Comparison of ENCODE assay signal across 17 cellular contexts in the genomic region with DNA sequence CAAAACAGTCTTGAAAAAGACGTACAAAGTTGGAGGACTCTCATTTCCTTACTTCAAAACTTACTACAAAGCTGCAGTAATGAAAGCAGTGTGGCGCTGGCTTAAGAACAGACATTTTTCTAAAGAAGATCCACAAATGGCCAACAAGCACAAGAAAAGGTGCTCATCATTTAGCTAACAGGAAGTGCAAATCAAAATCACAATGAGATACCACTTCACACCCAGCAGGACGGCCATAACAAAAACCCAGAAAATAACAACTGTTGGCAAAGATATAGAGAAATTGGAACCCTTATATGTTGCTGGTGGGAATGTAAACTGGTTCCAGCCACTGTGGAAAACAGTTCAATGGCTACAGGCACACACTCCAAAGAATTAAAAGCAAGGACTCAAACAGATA.
"Had no signal": no experiment of that assay in that cellular context is flagged by ENCODE, and none has a peak within 500 bp of the region (broad histone marks: within the 10 kb centered on the region; RNA-seq: fewer than 3 reads in every experiment).

No MANE protein-coding gene starts in this region.

- H3K27ac Mint-ChIP-seq: activated B cell treated with CpG ODN at 0.5 μM for 24 hours; activated CD4-positive, alpha-beta T cell treated with anti-CD3 and anti-CD28 coated beads, Interleukin-2, amount 10 ng/mL, durations not matched to agents 24 days and 14 days; activated naive CD8-positive, alpha-beta T cell treated with anti-CD3 and anti-CD28 coated beads, Interleukin-2, amount 10 ng/mL, durations not matched to agents 7 days and 5 days; activated T-cell treated with anti-CD3 and anti-CD28 coated beads, Interleukin-2, amount 50 U/mL, for 72 hours; stimulated activated memory B cell treated with anti-CD40 and anti-IgM and Interleukin-4, amounts not matched to agents 10 μg/mL and 1 μg/mL and 100 μg/mL, for 72 hours had no signal

- H3K27me3 ChIP-seq: tibial artery, vagina had no signal

- H3K27me3 Mint-ChIP-seq: effector memory CD8-positive, alpha-beta T cell had no signal

- H3K27ac ChIP-seq: epithelial cell of prostate, heart left ventricle, tibial artery, vagina had no signal

- H3K4me3 Mint-ChIP-seq: activated B cell treated with CpG ODN at 0.5 μM for 24 hours; activated CD4-positive, alpha-beta T cell treated with anti-CD3 and anti-CD28 coated beads, Interleukin-2, amount 10 ng/mL, durations not matched to agents 24 days and 14 days; activated naive CD8-positive, alpha-beta T cell treated with anti-CD3 and anti-CD28 coated beads, Interleukin-2, amount 10 ng/mL, durations not matched to agents 7 days and 5 days; stimulated activated memory B cell treated with anti-CD40 and anti-IgM and Interleukin-4, amounts not matched to agents 10 μg/mL and 1 μg/mL and 100 μg/mL, for 72 hours; T-helper 1 cell treated with Interleukin-12 subunit alpha and Interleukin-12 subunit beta and Interleukin-4 antibody, amounts not matched to agents 30 μg/mL and 1 μg/mL, for 36 hours had no signal

- DNase-seq: activated B cell treated with CpG ODN at 0.5 μM for 24 hours; activated CD4-positive, alpha-beta T cell treated with anti-CD3 and anti-CD28 coated beads, Interleukin-2, amount 10 ng/mL, durations not matched to agents 24 days and 14 days; activated CD8-positive, alpha-beta memory T cell treated with anti-CD3 and anti-CD28 coated beads, Interleukin-2, amount 50 U/mL, for 48 hours; activated naive CD4-positive, alpha-beta T cell; activated naive CD8-positive, alpha-beta T cell treated with anti-CD3 and anti-CD28 coated beads, Interleukin-2, amount 10 ng/mL, durations not matched to agents 7 days and 5 days; activated T-cell treated with anti-CD3 and anti-CD28 coated beads, Interleukin-2, amount 50 U/mL, for 72 hours; dermis blood vessel endothelial cell; effector memory CD8-positive, alpha-beta T cell; heart left ventricle; islet precursor cell; nucleus accumbens; stimulated activated CD4-positive, alpha-beta T cell treated with anti-CD3 and anti-CD28 coated beads, Interleukin-2, amount 100 ng/mL, for 48 hours; tibial artery had no signal

- H3K4me3 ChIP-seq: heart left ventricle, tibial artery, vagina had no signal

- H3K36me3 Mint-ChIP-seq: activated naive CD8-positive, alpha-beta T cell treated with anti-CD3 and anti-CD28 coated beads, Interleukin-2, amount 10 ng/mL, durations not matched to agents 7 days and 5 days; stimulated activated memory B cell treated with anti-CD40 and anti-IgM and Interleukin-4, amounts not matched to agents 10 μg/mL and 1 μg/mL and 100 μg/mL, for 72 hours had no signal

- H3K9me3 Mint-ChIP-seq: activated B cell treated with CpG ODN at 0.5 μM for 24 hours; activated CD4-positive, alpha-beta T cell treated with anti-CD3 and anti-CD28 coated beads, Interleukin-2, amount 10 ng/mL, durations not matched to agents 24 days and 14 days; activated naive CD8-positive, alpha-beta T cell treated with anti-CD3 and anti-CD28 coated beads, Interleukin-2, amount 10 ng/mL, durations not matched to agents 7 days and 5 days; activated T-cell treated with anti-CD3 and anti-CD28 coated beads, Interleukin-2, amount 50 U/mL, for 72 hours; effector memory CD8-positive, alpha-beta T cell; stimulated activated memory B cell treated with anti-CD40 and anti-IgM and Interleukin-4, amounts not matched to agents 10 μg/mL and 1 μg/mL and 100 μg/mL, for 72 hours; T-helper 1 cell treated with Interleukin-12 subunit alpha and Interleukin-12 subunit beta and Interleukin-4 antibody, amounts not matched to agents 30 μg/mL and 1 μg/mL, for 36 hours had no signal

- H3K36me3 ChIP-seq: heart left ventricle, tibial artery, vagina had no signal
